Comparison of ENCODE assay signal across 8 cellular contexts in genomic region chr7:151251328-151251925, GRCh38. TPM values are rescaled to one million over a fixed set of nuclear protein-coding genes. Genes with fewer than 3 reads are reported as not detected.
DNase-seq lines count a peak whose midpoint lies in the region; ATAC-seq, FAIRE-seq and TF ChIP-seq lines count a peak whose summit lies in the region.
"Had no signal": no experiment of that assay in that cellular context is flagged by ENCODE, and none has a peak within 500 bp of the region (broad histone marks: within the 10 kb centered on the region; RNA-seq: fewer than 3 reads in every experiment).

No MANE protein-coding gene starts in this region.

- no peak overlapping the region for H3K4me3 ChIP-seq in OCI-LY1 (ENCODE audit: low read depth, low read length, poor library complexity, severe bottlenecking)
- H3K4me3 ChIP-seq in coronary artery = peak overlapping the region; percentile 94
- H3K4me3 ChIP-seq in thyroid gland (replicated peaks in 1 of 3) = peak overlapping the region in 2 of 3 donors; percentile 51 to 54

- ATAC-seq in HG02798 (IDR thresholded peaks at IDR 0.05; ENCODE audit: poor library complexity, unreplicated experiment) = no peak

- DNase-seq in HCEC 1CT = peak; percentile 56
- DNase-seq in coronary artery (ENCODE audit: low spot score) = no peak
- peak; percentile 56 to 59 for DNase-seq in lung microvascular endothelial cell (ENCODE audit: low read depth in 2 of 2)
- DNase-seq in thyroid gland = peak; percentile 69 to 73
- DNase-seq in GM12891 (ENCODE audit: insufficient read length, low spot score) = no peak

- no peaks in the 10 kb centered on the region for H3K9me3 ChIP-seq in OCI-LY1 (ENCODE audit: low read length)
- H3K9me3 ChIP-seq in thyroid gland = no peaks in the 10 kb centered on the region

- H3K27me3 ChIP-seq in OCI-LY1 (ENCODE audit: insufficient read depth, low read length) (peaks cover 22% of the 10 kb centered on the region), thyroid gland (no peaks in the 10 kb centered on the region)

- H3K4me1 ChIP-seq in OCI-LY1 (ENCODE audit: insufficient read depth, low read length, severe bottlenecking) (peaks cover 12% of the 10 kb centered on the region), thyroid gland (peaks cover 37 to 53% of the 10 kb centered on the region in 2 donors)

- TF ChIP-seq CTCF in OCI-LY1 (IDR thresholded peaks at IDR 0.05; ENCODE audit: low read length) (no peak), coronary artery (IDR thresholded peaks at IDR 0.05) (no peak), thyroid gland (IDR thresholded peaks at IDR 0.05) (no peak)

- intact Hi-C loops in thyroid gland (cut with DNase I) = no loop called here

- H3K9me2 ChIP-seq in OCI-LY1 (ENCODE audit: low read depth, low read length) = no peaks in the 10 kb centered on the region

- H4K20me1 ChIP-seq in OCI-LY1 (ENCODE audit: insufficient read depth, low read length) = no peaks in the 10 kb centered on the region

- H3K9ac ChIP-seq in OCI-LY1 (ENCODE audit: low read length) = no peak overlapping the region

- FAIRE-seq in GM12891 (lab: Jason Lieb, UNC) = no peak

- H2AFZ ChIP-seq in OCI-LY1 (ENCODE audit: low read length) = no peak overlapping the region

- H3K36me3 ChIP-seq in OCI-LY1 (ENCODE audit: insufficient read depth, low read length) (no peaks in the 10 kb centered on the region), thyroid gland (no peaks in the 10 kb centered on the region)

- no peak for TF ChIP-seq POLR2A in thyroid gland (IDR thresholded peaks at IDR 0.05)
- TF ChIP-seq POLR2A in GM12891 (IDR thresholded peaks at IDR 0.05; ENCODE audit: low read depth, low read length) = no peak

- no peak overlapping the region for H3K27ac ChIP-seq in OCI-LY1 (ENCODE audit: low read depth, low read length, poor library complexity, severe bottlenecking)
- H3K27ac ChIP-seq in coronary artery = peak overlapping the region; percentile 97 to 99
- H3K27ac ChIP-seq in thyroid gland = peak overlapping the region; percentile 80 to 83 (median 80)

- peak overlapping the region; percentile 35; the same call in 1 of the 2 replicates for H3K4me2 ChIP-seq in OCI-LY1 (ENCODE audit: low read length)

- 2 to 11% methylated on average over 4 to 14 of the region's 55 CpGs for WGBS in thyroid gland, 2 donors

- H3F3A ChIP-seq in OCI-LY1 (ENCODE audit: insufficient read depth, low read length) = no peaks in the 10 kb centered on the region

- no peaks in the 10 kb centered on the region for H3K79me2 ChIP-seq in OCI-LY1 (ENCODE audit: insufficient read depth, low read length)

TF ChIP-seq in GM12891, 5 proteins besides CTCF, POLR2A, EP300 and RAD21:
- no peak for TF ChIP-seq TAF1 (IDR thresholded peaks at IDR 0.05; ENCODE audit: low read depth, low read length)
- TF ChIP-seq POU2F2 (IDR thresholded peaks at IDR 0.05; ENCODE audit: low read depth, low read length) = no peak
- no peak for TF ChIP-seq PAX5 (IDR thresholded peaks at IDR 0.05; ENCODE audit: insufficient read depth, low read length, severe bottlenecking)
- no peak for TF ChIP-seq SPI1 (IDR thresholded peaks at IDR 0.05; ENCODE audit: low read depth, low read length)
- TF ChIP-seq POLR2AphosphoS5 (IDR thresholded peaks at IDR 0.05; ENCODE audit: low read depth, low read length) = no peak

RNA-seq across cellular contexts. Expression of gene SMARCD3, which starts 2.9 kb away (rescaled TPM):
- 0.79 and 2.0 TPM in 2 replicates for total RNA-seq in lung microvascular endothelial cell
- 10 to 100 TPM; 42.2 to 56.7 (median 47.2) TPM for total RNA-seq in thyroid gland
- polyA plus RNA-seq in GM12891 (2012; ENCODE audit: low read depth, missing spikeins) = 4.5 TPM

RNA-seq across cellular contexts. Expression of gene CHPF2, which starts 19.1 kb away (rescaled TPM):
- 31.2 and 31.7 TPM in 2 replicates for total RNA-seq in lung microvascular endothelial cell
- total RNA-seq in thyroid gland = 10 to 100 TPM; 33.9 to 82.4 (median 58.7) TPM
- polyA plus RNA-seq in GM12891 (2012; ENCODE audit: low read depth, missing spikeins) = 17.7 TPM

RNA-seq across cellular contexts. Expression of gene ABCF2, which starts 24.4 kb away (rescaled TPM):
- total RNA-seq in lung microvascular endothelial cell (37.0 and 39.5 TPM in 2 replicates), thyroid gland (10 to 100 TPM; 23.8 to 39.4 (median 34.1) TPM)
- 29.6 TPM for polyA plus RNA-seq in GM12891 (2012; ENCODE audit: low read depth, missing spikeins)

RNA-seq across cellular contexts. Expression of gene H2BK1, which starts 41.1 kb away (rescaled TPM):
- total RNA-seq in lung microvascular endothelial cell (not detected in 2 replicates), thyroid gland (not detected)
- not detected for polyA plus RNA-seq in GM12891 (2012; ENCODE audit: low read depth, missing spikeins)
- total RNA-seq: activated CD8-positive, alpha-beta memory T cell treated with anti-CD3 and anti-CD28 coated beads for 36 hours had no signal

Comparison
In these comparisons a context has a peak if more than half of its experiments do, and no peak if none do; other contexts are left out.
1. DNase-seq: peak in HCEC 1CT (single experiment), lung microvascular endothelial cell (2 of 2) and thyroid gland (2 of 2); none in coronary artery (single experiment) and GM12891 (single experiment).
2. RNA of gene SMARCD3, which starts 2.9 kb away (total RNA-seq): 42.2 to 56.7 TPM in thyroid gland; 0.79 to 2.0 TPM in lung microvascular endothelial cell; every median in the first group is over 10 times any median in the second.